In genomic region chr4:19386786-19387185, GRCh38 we compare ENCODE assay signal across 15 cellular contexts.
"Had no signal": no experiment of that assay in that cellular context is flagged by ENCODE, and none has a peak within 500 bp of the region (broad histone marks: within the 10 kb centered on the region; RNA-seq: fewer than 3 reads in every experiment).

No MANE protein-coding gene starts in this region.

- ATAC-seq: gastroesophageal sphincter, left ventricle myocardium superior, right cardiac atrium had no signal

- FAIRE-seq: colon, keratinocyte had no signal

- DNase-seq: activated CD4-positive, alpha-beta T cell treated with anti-CD3 and anti-CD28 coated beads for 1 hour; activated CD4-positive, alpha-beta T cell treated with anti-CD3 and anti-CD28 coated beads, Interleukin-2, amount 50 U/mL, for 4 hours; activated naive CD4-positive, alpha-beta T cell treated with Interleukin-2 at 50 U/mL for 16 hours; activated T-cell treated with anti-CD3 and anti-CD28 coated beads for 4 hours; aorta; erythroblast; left ventricle myocardium superior; occipital lobe; right cardiac atrium; stimulated activated CD4-positive, alpha-beta T cell treated with anti-CD3 and anti-CD28 coated beads, Interleukin-4, amount 100 ng/mL, for 24 hours; stimulated activated naive CD4-positive, alpha-beta T cell; substantia nigra had no signal
